ENCODE assay signal across 16 cellular contexts in genomic region chr1:96473791-96474452, GRCh38.
DNase-seq lines count a peak whose midpoint lies in the region; ATAC-seq and TF ChIP-seq lines count a peak whose summit lies in the region.
"Had no signal": no experiment of that assay in that cellular context is flagged by ENCODE, and none has a peak within 500 bp of the region (broad histone marks: within the 10 kb centered on the region; RNA-seq: fewer than 3 reads in every experiment).

No MANE protein-coding gene starts in this region.

- peak overlapping the region; percentile 66 for H3K27ac Mint-ChIP-seq in mesothelial cell of epicardium
- H3K27ac Mint-ChIP-seq in glutamatergic neuron (ENCODE audit: unreplicated experiment), result no peak overlapping the region
- H3K27ac Mint-ChIP-seq: activated naive CD8-positive, alpha-beta T cell had no signal

- H3K4me1 Mint-ChIP-seq in mesothelial cell of epicardium (peaks cover 20% of the 10 kb centered on the region), glutamatergic neuron (ENCODE audit: low read depth, unreplicated experiment) (no peaks in the 10 kb centered on the region)

- peak; percentile 21 for DNase-seq in Caki2 (ENCODE audit: low read depth)
- DNase-seq in M059J (ENCODE audit: low read depth), result peak; percentile 94
- peak; percentile 47 for DNase-seq in brain microvascular endothelial cell
- DNase-seq in mesothelial cell of epicardium (ENCODE audit: low spot score in 2 of 2, unreplicated experiment in 2 of 2), result no peak
- no peak for DNase-seq in glutamatergic neuron
- DNase-seq: AML-193, dermis blood vessel endothelial cell, Karpas-422, left ventricle myocardium superior, Peyer's patch, uterus had no signal

- peaks cover 4% of the 10 kb centered on the region for H3K27me3 Mint-ChIP-seq in mesothelial cell of epicardium (ENCODE audit: low read depth)
- H3K27me3 Mint-ChIP-seq in glutamatergic neuron (ENCODE audit: unreplicated experiment), result peaks cover 2% of the 10 kb centered on the region
- H3K27me3 Mint-ChIP-seq: activated naive CD8-positive, alpha-beta T cell had no signal

- no peak for ATAC-seq in HG02884 (IDR thresholded peaks at IDR 0.05; ENCODE audit: unreplicated experiment)
- ATAC-seq in HG03280 (IDR thresholded peaks at IDR 0.05; ENCODE audit: unreplicated experiment), result no peak
- ATAC-seq in GM21737 (IDR thresholded peaks at IDR 0.05; ENCODE audit: unreplicated experiment), result no peak
- ATAC-seq: gastroesophageal sphincter, left ventricle myocardium superior had no signal

- no peaks in the 10 kb centered on the region for H3K36me3 ChIP-seq in brain microvascular endothelial cell (replicated peaks)
- H3K36me3 ChIP-seq: gastroesophageal sphincter, Peyer's patch, uterus had no signal

- in situ Hi-C loops in Caki2 (cut with HindIII; ENCODE audit: low pct_unique_long_range_greater_than_20kb, low sequenced_read_pairs) (no loop called here), brain microvascular endothelial cell (cut with HindIII; ENCODE audit: low pct_ligation_motif_present, low sequenced_read_pairs) (no loop called here)

- peaks cover 2% of the 10 kb centered on the region for H3K36me3 Mint-ChIP-seq in mesothelial cell of epicardium
- peaks cover 12% of the 10 kb centered on the region for H3K36me3 Mint-ChIP-seq in glutamatergic neuron (ENCODE audit: unreplicated experiment)
- H3K36me3 Mint-ChIP-seq: activated naive CD8-positive, alpha-beta T cell had no signal

- H3K4me3 Mint-ChIP-seq in mesothelial cell of epicardium (no peak overlapping the region), glutamatergic neuron (ENCODE audit: unreplicated experiment) (no peak overlapping the region)
- H3K4me3 Mint-ChIP-seq: activated naive CD8-positive, alpha-beta T cell had no signal

- H3K27me3 ChIP-seq in brain microvascular endothelial cell (replicated peaks), result no peaks in the 10 kb centered on the region
- H3K27me3 ChIP-seq: gastroesophageal sphincter, Peyer's patch, uterus had no signal

- no peak overlapping the region for H3K4me3 ChIP-seq in brain microvascular endothelial cell (ENCODE audit: low read depth, low read length)
- H3K4me3 ChIP-seq: gastroesophageal sphincter, Peyer's patch, uterus had no signal

- no peak overlapping the region for H3K27ac ChIP-seq in brain microvascular endothelial cell
- H3K27ac ChIP-seq: gastroesophageal sphincter, Peyer's patch, uterus had no signal

- H3K9me3 Mint-ChIP-seq in mesothelial cell of epicardium (peaks cover 12% of the 10 kb centered on the region), glutamatergic neuron (ENCODE audit: unreplicated experiment) (no peaks in the 10 kb centered on the region)

- no peak for TF ChIP-seq CTCF in brain microvascular endothelial cell (IDR thresholded peaks at IDR 0.05; ENCODE audit: low read depth, low read length, missing control alignments)
- TF ChIP-seq CTCF in mesothelial cell of epicardium (IDR thresholded peaks at IDR 0.05; ENCODE audit: unreplicated experiment), result no peak
- no peak for TF ChIP-seq CTCF in glutamatergic neuron (IDR thresholded peaks at IDR 0.05; ENCODE audit: partially characterized antibody, unreplicated experiment)

Comparison
In these comparisons a context has a peak if more than half of its experiments do, and no peak if none do; other contexts are left out.
1. DNase-seq: peak in Caki2 (single experiment), M059J (single experiment) and brain microvascular endothelial cell (single experiment); none in mesothelial cell of epicardium (0 of 2) and glutamatergic neuron (single experiment).